In genomic region chr22:24486501-24486921, GRCh38 we compare ENCODE assay signal across 1 cellular context.
TF ChIP-seq lines count a peak whose summit lies in the region.

No MANE protein-coding gene starts in this region.

TF ChIP-seq in IMR-90, 13 proteins besides CTCF, POLR2A, EP300 and RAD21:
- no peak; the same call in none of the 2 replicates for TF ChIP-seq NFE2L2 (IDR thresholded peaks at IDR 0.05; ENCODE audit: low read depth, low read length)
- peak; percentile 85 for TF ChIP-seq FOS (IDR thresholded peaks at IDR 0.05; ENCODE audit: low read depth, low read length)
- TF ChIP-seq BHLHE40 (IDR thresholded peaks at IDR 0.05; ENCODE audit: low read depth, low read length) = no peak; the same call in 1 of the 2 replicates
- no peak for TF ChIP-seq MAFK (IDR thresholded peaks at IDR 0.05; ENCODE audit: low read depth, low read length)
